In genomic region chr16:11271610-11272009, GRCh38 we compare ENCODE assay signal across 39 cellular contexts. TPM values are rescaled to one million over a fixed set of nuclear protein-coding genes. Genes with fewer than 3 reads are reported as not detected.
"Had no signal": no experiment of that assay in that cellular context is flagged by ENCODE, and none has a peak within 500 bp of the region (broad histone marks: within the 10 kb centered on the region; RNA-seq: fewer than 3 reads in every experiment).

No MANE protein-coding gene starts in this region.

- H3K27ac Mint-ChIP-seq: activated B cell treated with CpG ODN at 0.5 μM for 24 hours; activated CD4-positive, alpha-beta memory T cell treated with anti-CD3 and anti-CD28 coated beads for 36 hours; activated CD4-positive, alpha-beta T cell treated with anti-CD3 and anti-CD28 coated beads, Interleukin-2, amount 10 ng/mL, durations not matched to agents 24 days and 14 days; activated CD8-positive, alpha-beta T cell treated with anti-CD3 and anti-CD28 coated beads for 36 hours; activated naive CD4-positive, alpha-beta T cell treated with anti-CD3 and anti-CD28 coated beads for 36 hours; activated naive CD4-positive, alpha-beta T cell treated with anti-CD3 and anti-CD28 coated beads, Interleukin-2, amount 50 U/mL, for 72 hours; activated naive CD8-positive, alpha-beta T cell treated with anti-CD3 and anti-CD28 coated beads for 36 hours; activated T-cell treated with anti-CD3 and anti-CD28 coated beads, Interleukin-2, amount 50 U/mL, for 72 hours; activated T-helper 1 cell treated with anti-CD3 and anti-CD28 coated beads, Interleukin-12 subunit alpha, Interleukin-12 subunit beta, Interleukin-2, Interleukin-4 antibody, amounts not matched to agents 30 ng/mL and 10 ng/mL and 1 ng/mL, durations not matched to agents 14 hours and 24 hours and 36 hours; activated T-helper 17 cell treated with anti-CD3 and anti-CD28 coated beads, Interleukin-2, amount 50 U/mL, for 72 hours; T-helper 1 cell treated with Interleukin-12 subunit alpha and Interleukin-12 subunit beta and Interleukin-4 antibody, amounts not matched to agents 30 μg/mL and 1 μg/mL, for 36 hours; T-helper 2 cell treated with Interferon-gamma antibody and Interleukin-4, amounts not matched to agents 5 μg/mL and 100 μg/mL, for 36 hours had no signal

- ATAC-seq: activated CD8-positive, alpha-beta T cell treated with anti-CD3 and anti-CD28 coated beads for 36 hours; activated naive CD4-positive, alpha-beta T cell treated with anti-CD3 and anti-CD28 coated beads, Interleukin-2, amount 50 U/mL, for 72 hours; activated T-cell treated with anti-CD3 and anti-CD28 coated beads, Interleukin-2, amount 50 U/mL, for 4 hours; activated T-cell treated with anti-CD3 and anti-CD28 coated beads, Interleukin-2, amount 50 U/mL, for 72 hours; activated T-helper 17 cell treated with anti-CD3 and anti-CD28 coated beads, Interleukin-2, amount 50 U/mL, for 72 hours; body of pancreas had no signal

- H3K27me3 ChIP-seq: adrenal gland, body of pancreas, brain microvascular endothelial cell, breast epithelium had no signal

- H3K36me3 ChIP-seq: adrenal gland, brain microvascular endothelial cell, breast epithelium had no signal

- H3K4me3 Mint-ChIP-seq: activated B cell treated with CpG ODN at 0.5 μM for 24 hours; activated CD4-positive, alpha-beta memory T cell treated with anti-CD3 and anti-CD28 coated beads for 36 hours; activated CD4-positive, alpha-beta T cell treated with anti-CD3 and anti-CD28 coated beads, Interleukin-2, amount 10 ng/mL, durations not matched to agents 24 days and 14 days; activated CD8-positive, alpha-beta T cell treated with anti-CD3 and anti-CD28 coated beads for 36 hours; activated naive CD4-positive, alpha-beta T cell treated with anti-CD3 and anti-CD28 coated beads for 36 hours; activated naive CD8-positive, alpha-beta T cell treated with anti-CD3 and anti-CD28 coated beads for 36 hours; activated T-cell treated with anti-CD3 and anti-CD28 coated beads, Interleukin-2, amount 50 U/mL, for 4 hours; activated T-cell treated with anti-CD3 and anti-CD28 coated beads, Interleukin-2, amount 50 U/mL, for 72 hours; activated T-helper 1 cell treated with anti-CD3 and anti-CD28 coated beads, Interleukin-12 subunit alpha, Interleukin-12 subunit beta, Interleukin-2, Interleukin-4 antibody, amounts not matched to agents 30 ng/mL and 10 ng/mL and 1 ng/mL, durations not matched to agents 14 hours and 24 hours and 36 hours; activated T-helper 17 cell treated with anti-CD3 and anti-CD28 coated beads, Interleukin-2, amount 50 U/mL, for 72 hours; T-helper 1 cell treated with Interleukin-12 subunit alpha and Interleukin-12 subunit beta and Interleukin-4 antibody, amounts not matched to agents 30 μg/mL and 1 μg/mL, for 36 hours; T-helper 2 cell treated with Interferon-gamma antibody and Interleukin-4, amounts not matched to agents 5 μg/mL and 100 μg/mL, for 36 hours had no signal

- H3K9me3 ChIP-seq: adrenal gland, body of pancreas, breast epithelium had no signal

- DNase-seq: activated B cell treated with CpG ODN at 0.5 μM for 24 hours; activated CD4-positive, alpha-beta memory T cell treated with anti-CD3 and anti-CD28 coated beads for 36 hours; activated CD4-positive, alpha-beta T cell treated with anti-CD3 and anti-CD28 coated beads for 4 hours; activated CD4-positive, alpha-beta T cell treated with anti-CD3 and anti-CD28 coated beads, Interleukin-2, amount 10 ng/mL, durations not matched to agents 24 days and 14 days; activated CD4-positive, alpha-beta T cell treated with anti-CD3 and anti-CD28 coated beads, Interleukin-2, amount 50 U/mL, for 1 hour; activated CD4-positive, alpha-beta T cell treated with anti-CD3 and anti-CD28 coated beads, Interleukin-2, amount 50 U/mL, for 4 hours; activated CD4-positive, CD25-positive, alpha-beta regulatory T cell treated with anti-CD3 and anti-CD28 coated beads, Interleukin-2, amount 50 U/mL, for 72 hours; activated CD8-positive, alpha-beta memory T cell treated with anti-CD3 and anti-CD28 coated beads, Interleukin-2, amount 50 U/mL, for 4 hours; activated CD8-positive, alpha-beta T cell treated with anti-CD3 and anti-CD28 coated beads for 36 hours; activated effector memory CD4-positive, alpha-beta T cell treated with anti-CD3 and anti-CD28 coated beads, Interleukin-2, amount 50 U/mL, for 16 hours; activated gamma-delta T cell treated with Interleukin-2 at 50 U/mL for 16 hours; activated naive CD4-positive, alpha-beta T cell; activated naive CD4-positive, alpha-beta T cell treated with anti-CD3 and anti-CD28 coated beads for 36 hours; activated naive CD4-positive, alpha-beta T cell treated with anti-CD3 and anti-CD28 coated beads, Interleukin-2, amount 50 U/mL, for 16 hours; activated naive CD8-positive, alpha-beta T cell treated with anti-CD3 and anti-CD28 coated beads for 36 hours; activated T-cell treated with anti-CD3 and anti-CD28 coated beads for 4 hours; activated T-cell treated with anti-CD3 and anti-CD28 coated beads, Interleukin-2, amount 50 U/mL, for 1 hour; activated T-cell treated with anti-CD3 and anti-CD28 coated beads, Interleukin-2, amount 50 U/mL, for 4 hours; activated T-cell treated with anti-CD3 and anti-CD28 coated beads, Interleukin-2, amount 50 U/mL, for 72 hours; adrenal gland; amniotic stem cell; aorta; body of pancreas; brain microvascular endothelial cell; central memory CD4-positive, alpha-beta T cell; T-helper 1 cell; T-helper 2 cell; T-helper 9 cell had no signal

- H3K36me3 Mint-ChIP-seq: activated CD4-positive, alpha-beta memory T cell treated with anti-CD3 and anti-CD28 coated beads for 36 hours; activated naive CD4-positive, alpha-beta T cell treated with anti-CD3 and anti-CD28 coated beads, Interleukin-2, amount 50 U/mL, for 72 hours; activated naive CD8-positive, alpha-beta T cell treated with anti-CD3 and anti-CD28 coated beads for 36 hours had no signal

- H3K27ac ChIP-seq: adrenal gland, body of pancreas, brain microvascular endothelial cell, breast epithelium, VCaP had no signal

- H3K9me3 Mint-ChIP-seq: activated B cell treated with CpG ODN at 0.5 μM for 24 hours; activated CD4-positive, alpha-beta memory T cell treated with anti-CD3 and anti-CD28 coated beads for 36 hours; activated CD8-positive, alpha-beta T cell treated with anti-CD3 and anti-CD28 coated beads for 36 hours; activated naive CD4-positive, alpha-beta T cell treated with anti-CD3 and anti-CD28 coated beads for 36 hours; activated naive CD8-positive, alpha-beta T cell treated with anti-CD3 and anti-CD28 coated beads for 36 hours; activated T-cell treated with anti-CD3 and anti-CD28 coated beads, Interleukin-2, amount 50 U/mL, for 4 hours; activated T-cell treated with anti-CD3 and anti-CD28 coated beads, Interleukin-2, amount 50 U/mL, for 72 hours; activated T-helper 1 cell treated with anti-CD3 and anti-CD28 coated beads, Interleukin-12 subunit alpha, Interleukin-12 subunit beta, Interleukin-2, Interleukin-4 antibody, amounts not matched to agents 30 ng/mL and 10 ng/mL and 1 ng/mL, durations not matched to agents 14 hours and 24 hours and 36 hours; activated T-helper 17 cell treated with anti-CD3 and anti-CD28 coated beads, Interleukin-2, amount 50 U/mL, for 72 hours; T-helper 1 cell treated with Interleukin-12 subunit alpha and Interleukin-12 subunit beta and Interleukin-4 antibody, amounts not matched to agents 30 μg/mL and 1 μg/mL, for 36 hours; T-helper 2 cell treated with Interferon-gamma antibody and Interleukin-4, amounts not matched to agents 5 μg/mL and 100 μg/mL, for 36 hours had no signal

- H3K4me3 ChIP-seq: adrenal gland, body of pancreas, breast epithelium had no signal

- H3K4me1 Mint-ChIP-seq: activated B cell treated with CpG ODN at 0.5 μM for 24 hours; activated CD4-positive, alpha-beta T cell treated with anti-CD3 and anti-CD28 coated beads, Interleukin-2, amount 10 ng/mL, durations not matched to agents 24 days and 14 days; activated naive CD8-positive, alpha-beta T cell treated with anti-CD3 and anti-CD28 coated beads for 36 hours; activated T-helper 17 cell treated with anti-CD3 and anti-CD28 coated beads, Interleukin-2, amount 50 U/mL, for 72 hours had no signal

- H3K27me3 Mint-ChIP-seq: activated B cell treated with CpG ODN at 0.5 μM for 24 hours; activated CD4-positive, alpha-beta memory T cell treated with anti-CD3 and anti-CD28 coated beads for 36 hours; activated CD8-positive, alpha-beta T cell treated with anti-CD3 and anti-CD28 coated beads for 36 hours; activated naive CD8-positive, alpha-beta T cell treated with anti-CD3 and anti-CD28 coated beads for 36 hours; activated T-helper 17 cell treated with anti-CD3 and anti-CD28 coated beads, Interleukin-2, amount 50 U/mL, for 72 hours had no signal

- H3K4me1 ChIP-seq: adrenal gland, body of pancreas, breast epithelium had no signal

- FAIRE-seq: astrocyte, TTC549 had no signal

RNA-seq across cellular contexts. Expression of gene PRM3, which starts 1.8 kb away (rescaled TPM):
- total RNA-seq: activated B cell treated with CpG ODN at 0.5 μM for 24 hours; activated CD4-positive, alpha-beta memory T cell treated with anti-CD3 and anti-CD28 coated beads for 36 hours; activated CD4-positive, alpha-beta T cell treated with anti-CD3 and anti-CD28 coated beads, Interleukin-2, amount 10 ng/mL, durations not matched to agents 24 days and 14 days; activated CD8-positive, alpha-beta memory T cell treated with anti-CD3 and anti-CD28 coated beads for 36 hours; activated CD8-positive, alpha-beta T cell treated with anti-CD3 and anti-CD28 coated beads for 36 hours; activated naive CD4-positive, alpha-beta T cell treated with anti-CD3 and anti-CD28 coated beads for 36 hours; activated naive CD4-positive, alpha-beta T cell treated with anti-CD3 and anti-CD28 coated beads, Interleukin-2, amount 50 U/mL, for 72 hours; activated naive CD8-positive, alpha-beta T cell treated with anti-CD3 and anti-CD28 coated beads for 36 hours; activated T-cell treated with anti-CD3 and anti-CD28 coated beads, Interleukin-2, amount 50 U/mL, for 4 hours; activated T-cell treated with anti-CD3 and anti-CD28 coated beads, Interleukin-2, amount 50 U/mL, for 72 hours; activated T-helper 1 cell treated with anti-CD3 and anti-CD28 coated beads, Interleukin-12 subunit alpha, Interleukin-12 subunit beta, Interleukin-2, Interleukin-4 antibody, amounts not matched to agents 30 ng/mL and 10 ng/mL and 1 ng/mL, durations not matched to agents 14 hours and 24 hours and 36 hours; activated T-helper 17 cell treated with anti-CD3 and anti-CD28 coated beads, Interleukin-2, amount 50 U/mL, for 72 hours; adrenal gland; aorta; astrocyte; body of pancreas; breast epithelium; cardiac septum had no signal
- polyA plus RNA-seq: adrenal gland, aorta had no signal

RNA-seq across cellular contexts. Expression of gene TNP2, which starts 2.5 kb away (rescaled TPM):
- total RNA-seq: activated B cell treated with CpG ODN at 0.5 μM for 24 hours; activated CD4-positive, alpha-beta memory T cell treated with anti-CD3 and anti-CD28 coated beads for 36 hours; activated CD4-positive, alpha-beta T cell treated with anti-CD3 and anti-CD28 coated beads, Interleukin-2, amount 10 ng/mL, durations not matched to agents 24 days and 14 days; activated CD8-positive, alpha-beta memory T cell treated with anti-CD3 and anti-CD28 coated beads for 36 hours; activated CD8-positive, alpha-beta T cell treated with anti-CD3 and anti-CD28 coated beads for 36 hours; activated naive CD4-positive, alpha-beta T cell treated with anti-CD3 and anti-CD28 coated beads for 36 hours; activated naive CD4-positive, alpha-beta T cell treated with anti-CD3 and anti-CD28 coated beads, Interleukin-2, amount 50 U/mL, for 72 hours; activated naive CD8-positive, alpha-beta T cell treated with anti-CD3 and anti-CD28 coated beads for 36 hours; activated T-cell treated with anti-CD3 and anti-CD28 coated beads, Interleukin-2, amount 50 U/mL, for 4 hours; activated T-cell treated with anti-CD3 and anti-CD28 coated beads, Interleukin-2, amount 50 U/mL, for 72 hours; activated T-helper 1 cell treated with anti-CD3 and anti-CD28 coated beads, Interleukin-12 subunit alpha, Interleukin-12 subunit beta, Interleukin-2, Interleukin-4 antibody, amounts not matched to agents 30 ng/mL and 10 ng/mL and 1 ng/mL, durations not matched to agents 14 hours and 24 hours and 36 hours; activated T-helper 17 cell treated with anti-CD3 and anti-CD28 coated beads, Interleukin-2, amount 50 U/mL, for 72 hours; adrenal gland; aorta; astrocyte; body of pancreas; breast epithelium; cardiac septum had no signal
- polyA plus RNA-seq: adrenal gland, aorta had no signal

RNA-seq across cellular contexts. Expression of gene PRM2, which starts 4.7 kb away (rescaled TPM):
- total RNA-seq: activated B cell treated with CpG ODN at 0.5 μM for 24 hours; activated CD4-positive, alpha-beta memory T cell treated with anti-CD3 and anti-CD28 coated beads for 36 hours; activated CD4-positive, alpha-beta T cell treated with anti-CD3 and anti-CD28 coated beads, Interleukin-2, amount 10 ng/mL, durations not matched to agents 24 days and 14 days; activated CD8-positive, alpha-beta memory T cell treated with anti-CD3 and anti-CD28 coated beads for 36 hours; activated CD8-positive, alpha-beta T cell treated with anti-CD3 and anti-CD28 coated beads for 36 hours; activated naive CD4-positive, alpha-beta T cell treated with anti-CD3 and anti-CD28 coated beads for 36 hours; activated naive CD4-positive, alpha-beta T cell treated with anti-CD3 and anti-CD28 coated beads, Interleukin-2, amount 50 U/mL, for 72 hours; activated naive CD8-positive, alpha-beta T cell treated with anti-CD3 and anti-CD28 coated beads for 36 hours; activated T-cell treated with anti-CD3 and anti-CD28 coated beads, Interleukin-2, amount 50 U/mL, for 4 hours; activated T-cell treated with anti-CD3 and anti-CD28 coated beads, Interleukin-2, amount 50 U/mL, for 72 hours; activated T-helper 1 cell treated with anti-CD3 and anti-CD28 coated beads, Interleukin-12 subunit alpha, Interleukin-12 subunit beta, Interleukin-2, Interleukin-4 antibody, amounts not matched to agents 30 ng/mL and 10 ng/mL and 1 ng/mL, durations not matched to agents 14 hours and 24 hours and 36 hours; activated T-helper 17 cell treated with anti-CD3 and anti-CD28 coated beads, Interleukin-2, amount 50 U/mL, for 72 hours; adrenal gland; aorta; astrocyte; body of pancreas; breast epithelium; cardiac septum had no signal
- polyA plus RNA-seq: adrenal gland, aorta had no signal

RNA-seq across cellular contexts. Expression of gene PRM1, which starts 9.5 kb away (rescaled TPM):
- total RNA-seq: activated B cell treated with CpG ODN at 0.5 μM for 24 hours; activated CD4-positive, alpha-beta memory T cell treated with anti-CD3 and anti-CD28 coated beads for 36 hours; activated CD4-positive, alpha-beta T cell treated with anti-CD3 and anti-CD28 coated beads, Interleukin-2, amount 10 ng/mL, durations not matched to agents 24 days and 14 days; activated CD8-positive, alpha-beta memory T cell treated with anti-CD3 and anti-CD28 coated beads for 36 hours; activated CD8-positive, alpha-beta T cell treated with anti-CD3 and anti-CD28 coated beads for 36 hours; activated naive CD4-positive, alpha-beta T cell treated with anti-CD3 and anti-CD28 coated beads for 36 hours; activated naive CD4-positive, alpha-beta T cell treated with anti-CD3 and anti-CD28 coated beads, Interleukin-2, amount 50 U/mL, for 72 hours; activated naive CD8-positive, alpha-beta T cell treated with anti-CD3 and anti-CD28 coated beads for 36 hours; activated T-cell treated with anti-CD3 and anti-CD28 coated beads, Interleukin-2, amount 50 U/mL, for 4 hours; activated T-cell treated with anti-CD3 and anti-CD28 coated beads, Interleukin-2, amount 50 U/mL, for 72 hours; activated T-helper 1 cell treated with anti-CD3 and anti-CD28 coated beads, Interleukin-12 subunit alpha, Interleukin-12 subunit beta, Interleukin-2, Interleukin-4 antibody, amounts not matched to agents 30 ng/mL and 10 ng/mL and 1 ng/mL, durations not matched to agents 14 hours and 24 hours and 36 hours; activated T-helper 17 cell treated with anti-CD3 and anti-CD28 coated beads, Interleukin-2, amount 50 U/mL, for 72 hours; adrenal gland; aorta; astrocyte; body of pancreas; breast epithelium; cardiac septum had no signal
- polyA plus RNA-seq: adrenal gland, aorta had no signal
